ENCODE assay signal across 22 cellular contexts in the genomic region with DNA sequence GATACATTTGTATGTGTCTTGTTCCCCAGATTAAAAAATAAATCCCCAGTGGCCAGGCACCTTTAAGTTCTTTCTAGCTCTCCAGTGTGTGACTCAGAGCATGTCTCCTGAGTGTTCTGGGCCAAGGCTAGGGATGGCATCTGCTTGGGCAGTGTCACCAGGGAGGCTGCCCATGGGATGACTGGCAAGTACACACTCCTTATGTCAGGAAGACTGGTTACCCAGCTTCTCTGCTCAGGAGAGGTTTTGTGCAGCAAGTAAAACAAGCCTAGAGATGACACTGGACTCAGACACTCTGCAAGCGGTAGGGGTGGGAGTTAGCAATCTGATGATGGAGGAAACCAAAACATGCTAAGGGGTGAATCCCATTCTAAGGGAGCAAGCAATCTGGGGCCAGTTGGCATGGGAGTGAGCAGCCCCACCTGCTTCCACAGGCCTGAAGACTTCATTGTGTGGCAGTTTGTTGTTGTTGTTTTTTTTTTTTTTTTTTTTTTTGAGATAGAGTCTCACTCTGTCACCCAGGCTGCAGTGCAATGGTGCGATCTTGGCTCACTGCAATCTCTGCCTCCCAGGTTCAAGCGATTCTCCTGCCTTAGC.
"Had no signal": no experiment of that assay in that cellular context is flagged by ENCODE, and none has a peak within 500 bp of the region (broad histone marks: within the 10 kb centered on the region; RNA-seq: fewer than 3 reads in every experiment).

No MANE protein-coding gene starts in this region.

- H3K27me3 ChIP-seq: esophagus squamous epithelium, neural progenitor cell, right atrium auricular region, testis, tibial artery had no signal

- H3K9ac ChIP-seq: neural progenitor cell, parathyroid adenoma had no signal

- H3K4me3 ChIP-seq: esophagus squamous epithelium, lung, neural progenitor cell, right atrium auricular region, smooth muscle cell, testis, tibial artery had no signal

- H3K79me2 ChIP-seq: parathyroid adenoma had no signal

- H2AFZ ChIP-seq: neural progenitor cell, parathyroid adenoma had no signal

- H3K36me3 ChIP-seq: neural progenitor cell, right atrium auricular region, tibial artery had no signal

- H3K9me3 ChIP-seq: esophagus squamous epithelium, right atrium auricular region, testis, tibial artery had no signal

- ATAC-seq: effector memory CD8-positive, alpha-beta T cell; left lobe of liver; sciatic nerve had no signal

- H3K4me1 ChIP-seq: parathyroid adenoma had no signal

- H3K4me2 ChIP-seq: neural progenitor cell, smooth muscle cell had no signal

- H3K27ac ChIP-seq: esophagus squamous epithelium, neural progenitor cell, parathyroid adenoma, right atrium auricular region, testis, tibial artery had no signal

- DNase-seq: cortex of kidney; effector memory CD8-positive, alpha-beta T cell; erythroblast; esophagus squamous epithelium; head of caudate nucleus; stimulated activated CD4-positive, alpha-beta T cell treated with anti-CD3 and anti-CD28 coated beads, Interleukin-12 subunit alpha, Interleukin-12 subunit beta, amount 100 ng/mL, for 4 hours; stimulated activated CD4-positive, alpha-beta T cell treated with anti-CD3 and anti-CD28 coated beads, Interleukin-1b, Interleukin-23, amount 100 ng/mL, for 48 hours; stimulated activated CD4-positive, alpha-beta T cell treated with anti-CD3 and anti-CD28 coated beads, Interleukin-4, amount 100 ng/mL, for 1 hour; stimulated activated CD8-positive, alpha-beta memory T cell treated with anti-CD3 and anti-CD28 coated beads, Interleukin-4, amount 100 ng/mL, for 48 hours; stimulated activated naive CD4-positive, alpha-beta T cell; testis; tibial artery had no signal

- FAIRE-seq: endometrium, frontal cortex, keratinocyte had no signal
